In the genomic region with DNA sequence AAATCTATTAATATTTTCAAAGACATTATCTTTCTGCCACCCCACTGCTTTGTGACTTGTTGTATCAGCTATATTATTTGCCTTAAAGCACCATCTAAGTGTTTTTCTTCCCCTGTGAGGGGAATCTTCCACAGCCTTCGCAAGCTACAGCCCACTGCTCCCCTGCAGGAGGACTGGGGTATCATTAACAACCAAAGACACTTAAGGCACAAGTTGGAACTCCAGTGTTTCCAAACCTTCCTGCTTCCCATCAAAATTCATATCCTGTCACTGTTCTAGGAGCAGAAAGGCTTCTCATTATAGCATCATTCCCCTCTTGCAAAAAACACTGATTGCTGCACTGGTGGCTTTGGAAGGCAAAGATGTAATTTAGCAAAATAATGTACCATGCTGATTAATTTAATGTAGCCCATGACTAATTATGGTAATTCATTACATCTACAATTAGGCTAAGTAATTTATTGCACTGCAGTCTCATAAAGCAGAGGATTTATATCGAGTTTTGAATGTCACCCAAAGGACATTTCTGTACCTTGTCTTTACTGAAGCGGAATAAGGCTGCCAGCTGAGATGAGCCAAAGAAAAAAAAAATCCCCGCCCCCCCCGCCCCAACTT, we compare ENCODE assay signal across 20 cellular contexts.
DNase-seq lines count a peak whose midpoint lies in the region; ATAC-seq and TF ChIP-seq lines count a peak whose summit lies in the region.
"Had no signal": no experiment of that assay in that cellular context is flagged by ENCODE, and none has a peak within 500 bp of the region (broad histone marks: within the 10 kb centered on the region; RNA-seq: fewer than 3 reads in every experiment).

No MANE protein-coding gene starts in this region.

- no peaks in the 10 kb centered on the region for H3K9me3 Mint-ChIP-seq in WTC11
- H3K9me3 Mint-ChIP-seq in activated T-cell treated with anti-CD3 and anti-CD28 coated beads, Interleukin-2, amount 50 U/mL, for 24 hours = no peaks in the 10 kb centered on the region
- H3K9me3 Mint-ChIP-seq: CD8-positive, alpha-beta memory T cell; naive thymus-derived CD8-positive, alpha-beta T cell; T-helper 2 cell treated with Interferon-gamma antibody and Interleukin-4, amounts not matched to agents 5 μg/mL and 100 μg/mL, for 36 hours had no signal

- peaks cover 68% of the 10 kb centered on the region for H3K4me1 Mint-ChIP-seq in WTC11
- H3K4me1 Mint-ChIP-seq in activated T-cell treated with anti-CD3 and anti-CD28 coated beads, Interleukin-2, amount 50 U/mL, for 24 hours (ENCODE audit: low read depth) = no peaks in the 10 kb centered on the region
- H3K4me1 Mint-ChIP-seq: activated CD8-positive, alpha-beta memory T cell treated with anti-CD3 and anti-CD28 coated beads, Interleukin-2, amount 10 ng/mL, durations not matched to agents 7 days and 5 days; CD8-positive, alpha-beta memory T cell; naive thymus-derived CD8-positive, alpha-beta T cell had no signal

- peak; percentile 6 for TF ChIP-seq CTCF in GM12873 (IDR thresholded peaks at IDR 0.05; ENCODE audit: insufficient read depth, low read depth, low read length, missing control alignments)
- TF ChIP-seq CTCF in WTC11 (IDR thresholded peaks at IDR 0.05) = no peak
- TF ChIP-seq CTCF in spleen (IDR thresholded peaks at IDR 0.05 in 8 of 11, conservative IDR thresholded peaks at IDR 0.05 in 3 of 11) = no peak

- POLR2A ChIA-PET in WTC11 (lab: Charles Lee) = interaction anchor here (1.1 kb wide), 1 partner anchor 280 kb away, joined by 5 read pairs; no protein-coding TSS in a partner anchor

- H3K36me3 Mint-ChIP-seq in WTC11 = no peaks in the 10 kb centered on the region
- no peaks in the 10 kb centered on the region for H3K36me3 Mint-ChIP-seq in activated T-cell treated with anti-CD3 and anti-CD28 coated beads, Interleukin-2, amount 50 U/mL, for 24 hours (ENCODE audit: low read depth)
- H3K36me3 Mint-ChIP-seq: activated CD8-positive, alpha-beta memory T cell treated with anti-CD3 and anti-CD28 coated beads, Interleukin-2, amount 10 ng/mL, durations not matched to agents 7 days and 5 days; CD8-positive, alpha-beta memory T cell; naive thymus-derived CD8-positive, alpha-beta T cell had no signal

- TF ChIP-seq POLR2A in spleen (IDR thresholded peaks at IDR 0.05) = no peak

- DNase-seq in NCI-H1105 (lab: John Stamatoyannopoulos, UW) (peak; percentile 41), WTC11 (ENCODE audit: low spot score) (no peak), middle frontal gyrus (ENCODE audit: extremely low spot score, low spot score) (peak; percentile 24), spleen (no peak), NCI-H1048 (lab: John Stamatoyannopoulos, UW) (no peak), left cardiac atrium (no peak)
- DNase-seq in activated T-cell treated with anti-CD3 and anti-CD28 coated beads, Interleukin-2, amount 50 U/mL, for 24 hours = no peak
- DNase-seq: activated CD8-positive, alpha-beta memory T cell treated with anti-CD3 and anti-CD28 coated beads, Interleukin-2, amount 10 ng/mL, durations not matched to agents 7 days and 5 days; activated gamma-delta T cell; aorta; CD8-positive, alpha-beta memory T cell; lower lobe of right lung; naive thymus-derived CD8-positive, alpha-beta T cell; OCI-M1 had no signal

- WGBS in spleen, 5 donors = 87 to 96% (median 93%) methylated on average over 5 of the region's 5 CpGs

- H3K27ac Mint-ChIP-seq in WTC11 = peak overlapping the region; percentile 69
- H3K27ac Mint-ChIP-seq in activated T-cell treated with anti-CD3 and anti-CD28 coated beads, Interleukin-2, amount 50 U/mL, for 24 hours = no peak overlapping the region
- H3K27ac Mint-ChIP-seq: activated CD8-positive, alpha-beta memory T cell treated with anti-CD3 and anti-CD28 coated beads, Interleukin-2, amount 10 ng/mL, durations not matched to agents 7 days and 5 days; CD8-positive, alpha-beta memory T cell; T-helper 2 cell treated with Interferon-gamma antibody and Interleukin-4, amounts not matched to agents 5 μg/mL and 100 μg/mL, for 36 hours had no signal

- ATAC-seq in WTC11 (no peak), left cardiac atrium (no peak)
- ATAC-seq: activated CD4-positive, CD25-positive, alpha-beta regulatory T cell treated with anti-CD3 and anti-CD28 coated beads, Interleukin-2, amount 50 U/mL, for 24 hours; activated CD8-positive, alpha-beta memory T cell treated with anti-CD3 and anti-CD28 coated beads, Interleukin-2, amount 10 ng/mL, durations not matched to agents 7 days and 5 days; gastroesophageal sphincter; lower lobe of right lung; naive thymus-derived CD8-positive, alpha-beta T cell had no signal

- H3K36me3 ChIP-seq in spleen = no peaks in the 10 kb centered on the region
- H3K36me3 ChIP-seq: gastroesophageal sphincter, lower lobe of right lung had no signal

- H3K27ac ChIP-seq in spleen = no peak overlapping the region
- H3K27ac ChIP-seq: coronary artery, epithelial cell of prostate, gastroesophageal sphincter, lower lobe of right lung had no signal

- no peak overlapping the region for H3K4me3 ChIP-seq in spleen
- H3K4me3 ChIP-seq: coronary artery, gastroesophageal sphincter, lower lobe of right lung had no signal

- H3K4me3 Mint-ChIP-seq in WTC11 = peak overlapping the region; percentile 51
- H3K4me3 Mint-ChIP-seq in activated T-cell treated with anti-CD3 and anti-CD28 coated beads, Interleukin-2, amount 50 U/mL, for 24 hours = no peak overlapping the region
- H3K4me3 Mint-ChIP-seq: activated CD8-positive, alpha-beta memory T cell treated with anti-CD3 and anti-CD28 coated beads, Interleukin-2, amount 10 ng/mL, durations not matched to agents 7 days and 5 days; CD8-positive, alpha-beta memory T cell; naive thymus-derived CD8-positive, alpha-beta T cell; T-helper 2 cell treated with Interferon-gamma antibody and Interleukin-4, amounts not matched to agents 5 μg/mL and 100 μg/mL, for 36 hours had no signal

- no peaks in the 10 kb centered on the region for H3K27me3 Mint-ChIP-seq in WTC11 (ENCODE audit: low read depth)
- H3K27me3 Mint-ChIP-seq in activated T-cell treated with anti-CD3 and anti-CD28 coated beads, Interleukin-2, amount 50 U/mL, for 24 hours = peaks cover 18% of the 10 kb centered on the region

- CTCF ChIA-PET in WTC11 (lab: Charles Lee) = interaction anchor here (0.6 to 3.6 kb wide), 8 partner anchors 10 to 505 kb away, joined by 3 to 28 read pairs (median 4); partner anchors contain the start of gene NFE2L3

- no peaks in the 10 kb centered on the region for H3K27me3 ChIP-seq in spleen (replicated peaks in 1 of 7)
- H3K27me3 ChIP-seq: gastroesophageal sphincter had no signal

- intact Hi-C loops in spleen (cut with DNase I; ENCODE audit: low total_unique reads) = no loop called here
- intact Hi-C loops in left cardiac atrium (cut with DNase I) = no loop called here

- H3K9me3 ChIP-seq in spleen = no peaks in the 10 kb centered on the region
- H3K9me3 ChIP-seq: gastroesophageal sphincter, lower lobe of right lung had no signal

- peaks cover 0 to 8% (median 0%) of the 10 kb centered on the region in 6 donors for H3K4me1 ChIP-seq in spleen

TF ChIP-seq in WTC11, 78 proteins besides CTCF, POLR2A, EP300 and RAD21:
- no peak for TF ChIP-seq ATF3 (CRISPR knock-in tag; conservative IDR thresholded peaks at IDR 0.05)
- TF ChIP-seq ZSCAN18 (CRISPR knock-in tag; IDR thresholded peaks at IDR 0.05) = no peak
- TF ChIP-seq ETV6 (CRISPR knock-in tag; IDR thresholded peaks at IDR 0.05) = no peak
- TF ChIP-seq TP53 (CRISPR knock-in tag; IDR thresholded peaks at IDR 0.05) = no peak

Comparison
In these comparisons a context has a peak if more than half of its experiments do, and no peak if none do; other contexts are left out.
1. DNase-seq: peak in NCI-H1105 (single experiment) and middle frontal gyrus (single experiment); none in WTC11 (single experiment), spleen (single experiment), activated T-cell treated with anti-CD3 and anti-CD28 coated beads, Interleukin-2, amount 50 U/mL, for 24 hours (single experiment), NCI-H1048 (single experiment) and left cardiac atrium (single experiment).